ENCODE assay signal across 8 cellular contexts in the genomic region with DNA sequence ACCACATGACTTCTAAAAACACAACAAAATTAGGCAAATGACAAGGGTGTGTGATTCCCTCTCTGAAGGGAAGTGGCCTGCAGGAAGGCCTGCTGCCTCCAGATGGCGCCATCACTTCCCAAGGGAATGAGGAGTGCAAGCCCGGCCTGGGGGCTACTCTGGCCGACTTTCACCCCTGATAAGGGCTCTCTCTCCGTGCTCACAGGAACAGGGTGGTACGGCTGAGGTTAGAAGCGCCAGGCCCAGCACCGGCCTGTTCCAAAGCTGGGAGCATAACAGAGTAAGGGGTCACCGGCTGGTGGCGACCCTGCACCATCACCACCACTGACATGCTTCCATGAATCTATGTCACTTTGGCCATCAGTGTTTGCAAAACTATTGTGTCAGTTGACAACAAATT. TPM values are rescaled to one million over a fixed set of nuclear protein-coding genes. Genes with fewer than 3 reads are reported as not detected.
DNase-seq lines count a peak whose midpoint lies in the region; ATAC-seq and TF ChIP-seq lines count a peak whose summit lies in the region.

No MANE protein-coding gene starts in this region.

- H3K27ac Mint-ChIP-seq in activated naive CD4-positive, alpha-beta T cell treated with anti-CD3 and anti-CD28 coated beads for 36 hours, result no peak overlapping the region
- no peak overlapping the region for H3K27ac Mint-ChIP-seq in chondrocyte (ENCODE audit: unreplicated experiment)
- H3K27ac Mint-ChIP-seq in T-helper 17 cell, result no peak overlapping the region

- H3K27me3 Mint-ChIP-seq in activated naive CD4-positive, alpha-beta T cell treated with anti-CD3 and anti-CD28 coated beads for 36 hours (ENCODE audit: low read depth), result no peaks in the 10 kb centered on the region
- peaks cover 5% of the 10 kb centered on the region for H3K27me3 Mint-ChIP-seq in chondrocyte (ENCODE audit: low read depth)
- peaks cover 20% of the 10 kb centered on the region for H3K27me3 Mint-ChIP-seq in T-helper 17 cell

- H3K27ac ChIP-seq in lung (ENCODE audit: low read depth in 1 of 2, low read length in 1 of 2), result no peak overlapping the region

- no peaks in the 10 kb centered on the region for H3K36me3 Mint-ChIP-seq in activated naive CD4-positive, alpha-beta T cell treated with anti-CD3 and anti-CD28 coated beads for 36 hours (ENCODE audit: low read depth)
- no peaks in the 10 kb centered on the region for H3K36me3 Mint-ChIP-seq in chondrocyte (ENCODE audit: low read depth)
- H3K36me3 Mint-ChIP-seq in T-helper 17 cell (ENCODE audit: low read depth), result no peaks in the 10 kb centered on the region

- H3K27me3 ChIP-seq in lung (ENCODE audit: control insufficient read depth, insufficient read depth), result no peaks in the 10 kb centered on the region

- WGBS in lung, 2 donors, result 58 to 60% methylated on average over 9 of the region's 9 CpGs

- H3K4me1 ChIP-seq in lung (ENCODE audit: control insufficient read depth in 2 of 2, insufficient read depth in 2 of 2, low read length in 2 of 2), result no peaks in the 10 kb centered on the region

- H3K9me3 Mint-ChIP-seq in activated naive CD4-positive, alpha-beta T cell treated with anti-CD3 and anti-CD28 coated beads for 36 hours, result no peaks in the 10 kb centered on the region
- H3K9me3 Mint-ChIP-seq in chondrocyte (ENCODE audit: low read depth), result no peaks in the 10 kb centered on the region

- H3K9me3 ChIP-seq in lung (ENCODE audit: control insufficient read depth in 2 of 2, insufficient read depth in 1 of 2, low read length in 1 of 2) (no peaks in the 10 kb centered on the region), T-helper 17 cell (ENCODE audit: control insufficient read depth, low read length, poor library complexity, severe bottlenecking) (no peaks in the 10 kb centered on the region)

- peak; percentile 57 for DNase-seq in activated naive CD4-positive, alpha-beta T cell treated with anti-CD3 and anti-CD28 coated beads for 36 hours
- no peak for DNase-seq in activated naive CD4-positive, alpha-beta T cell (lab: John Stamatoyannopoulos, UW)
- peak; percentile 12 for DNase-seq in NCI-H1105 (lab: John Stamatoyannopoulos, UW)
- DNase-seq in chondrocyte (ENCODE audit: low spot score), result peak; percentile 52
- DNase-seq in lung (ENCODE audit: low spot score), result no peak
- no peak for DNase-seq in T-helper 17 cell

- TF ChIP-seq CTCF in chondrocyte (IDR thresholded peaks at IDR 0.05) (peak; percentile 84), lung (IDR thresholded peaks at IDR 0.05; ENCODE audit: control extremely low read depth, extremely low read depth) (no peak)

- no peak overlapping the region for H3K4me3 Mint-ChIP-seq in activated naive CD4-positive, alpha-beta T cell treated with anti-CD3 and anti-CD28 coated beads for 36 hours
- H3K4me3 Mint-ChIP-seq in chondrocyte (ENCODE audit: unreplicated experiment) (no peak overlapping the region), T-helper 17 cell (no peak overlapping the region)

- no peaks in the 10 kb centered on the region for H3K4me1 Mint-ChIP-seq in activated naive CD4-positive, alpha-beta T cell treated with anti-CD3 and anti-CD28 coated beads for 36 hours (ENCODE audit: low read depth)
- H3K4me1 Mint-ChIP-seq in chondrocyte (ENCODE audit: low read depth) (no peaks in the 10 kb centered on the region), T-helper 17 cell (peaks cover 4% of the 10 kb centered on the region)

- intact Hi-C loops in activated naive CD4-positive, alpha-beta T cell treated with anti-CD3 and anti-CD28 coated beads for 36 hours (cut with micrococcal nuclease), result no loop called here

- ATAC-seq in lung (ENCODE audit: insufficient read depth, low FRiP score) (peak; percentile 54), T-helper 17 cell (no peak), HG02938 (IDR thresholded peaks at IDR 0.05; ENCODE audit: unreplicated experiment) (no peak), GM21825 (IDR thresholded peaks at IDR 0.05; ENCODE audit: unreplicated experiment) (no peak)

- no peaks in the 10 kb centered on the region for H3K36me3 ChIP-seq in lung (ENCODE audit: control insufficient read depth in 2 of 2, insufficient read depth in 2 of 2, low read length in 2 of 2)

- H3K4me3 ChIP-seq in lung, result no peak overlapping the region

- CTCF ChIA-PET in activated naive CD4-positive, alpha-beta T cell treated with anti-CD3 and anti-CD28 coated beads for 36 hours (lab: Charles Lee), result interaction anchor here (0.7 to 1.0 kb wide), 4 partner anchors 8 to 314 kb away, joined by 3 to 5 read pairs (median 3); no protein-coding TSS in a partner anchor

RNA-seq across cellular contexts. Expression of a gene that starts 13.1 kb away (rescaled TPM):
- total RNA-seq in activated naive CD4-positive, alpha-beta T cell treated with anti-CD3 and anti-CD28 coated beads for 36 hours, result not detected
- total RNA-seq in chondrocyte, result not detected in 3 replicates
- not detected for total RNA-seq in lung
- polyA plus RNA-seq in lung, result under 1 TPM in 1 of 2 donors, not detected in 1; 0.01 TPM
- not detected for total RNA-seq in T-helper 17 cell

RNA-seq across cellular contexts. Expression of a gene that starts 22.8 kb away (rescaled TPM):
- under 1 TPM; 0.84 to 0.93 TPM for total RNA-seq in activated naive CD4-positive, alpha-beta T cell treated with anti-CD3 and anti-CD28 coated beads for 36 hours
- total RNA-seq in chondrocyte (0.10 to 1.1 TPM (median 0.17 TPM) in 3 replicates), lung (under 1 TPM; 0.37 to 0.64 TPM), T-helper 17 cell (not detected)
- under 1 TPM; 0.15 to 0.47 TPM for polyA plus RNA-seq in lung

RNA-seq across cellular contexts. Expression of a gene that starts 39.0 kb away (rescaled TPM):
- not detected for total RNA-seq in activated naive CD4-positive, alpha-beta T cell treated with anti-CD3 and anti-CD28 coated beads for 36 hours
- total RNA-seq in chondrocyte (not detected in 3 replicates), lung (not detected), T-helper 17 cell (not detected)
- not detected for polyA plus RNA-seq in lung

Comparison
In these comparisons a context has a peak if more than half of its experiments do, and no peak if none do; other contexts are left out.
1. DNase-seq: peak in activated naive CD4-positive, alpha-beta T cell treated with anti-CD3 and anti-CD28 coated beads for 36 hours (single experiment), NCI-H1105 (single experiment) and chondrocyte (single experiment); none in activated naive CD4-positive, alpha-beta T cell (0 of 4), lung (single experiment) and T-helper 17 cell (0 of 3).